In the genomic region with DNA sequence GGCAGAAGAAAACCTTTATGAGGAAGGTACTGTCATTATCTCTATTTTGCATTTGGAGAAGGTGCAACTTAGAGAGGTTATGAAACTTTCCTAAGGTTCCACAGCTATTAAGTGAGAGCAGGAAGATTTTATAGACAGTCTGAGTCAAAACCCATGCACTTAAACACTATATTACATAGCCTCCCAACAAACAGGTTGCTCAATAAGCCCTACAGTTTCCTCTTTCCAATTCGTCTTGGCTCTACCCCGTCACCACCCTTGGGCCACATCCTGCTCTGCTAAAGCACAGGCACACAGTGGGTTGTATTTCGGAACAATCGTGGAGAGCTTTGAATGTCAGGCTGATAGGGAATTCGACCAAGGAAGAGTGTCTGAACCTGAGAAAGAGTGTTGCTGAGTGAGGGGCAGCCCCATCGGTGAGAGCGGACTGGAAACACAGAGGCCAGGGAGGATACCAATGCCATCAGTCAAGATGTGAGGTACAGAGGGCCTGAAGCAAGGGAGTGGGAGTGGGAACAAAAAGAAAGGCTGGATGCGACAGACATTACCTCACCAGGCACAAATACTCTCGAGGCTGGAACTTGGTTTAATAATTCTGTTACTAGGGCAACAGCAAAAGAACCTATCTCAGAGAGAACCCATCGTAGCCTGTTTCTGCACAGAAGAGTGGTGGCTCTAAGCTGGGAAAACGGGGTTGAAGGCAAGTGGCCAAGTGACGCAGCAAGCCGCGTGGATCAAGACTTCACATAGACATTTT, we compare ENCODE assay signal across 15 cellular contexts.
"Had no signal": no experiment of that assay in that cellular context is flagged by ENCODE, and none has a peak within 500 bp of the region (broad histone marks: within the 10 kb centered on the region; RNA-seq: fewer than 3 reads in every experiment).

No MANE protein-coding gene starts in this region.

- H3K27ac ChIP-seq: brain microvascular endothelial cell, tibial nerve had no signal

- H3K36me3 Mint-ChIP-seq: activated naive CD4-positive, alpha-beta T cell treated with anti-CD3 and anti-CD28 coated beads, Interleukin-2, amount 50 U/mL, for 72 hours; immature natural killer cell; naive B cell had no signal

- ATAC-seq: activated CD4-positive, CD25-positive, alpha-beta regulatory T cell treated with anti-CD3 and anti-CD28 coated beads, Interleukin-2, amount 50 U/mL, for 24 hours; activated T-cell treated with anti-CD3 and anti-CD28 coated beads, Interleukin-2, amount 50 U/mL, for 4 hours had no signal

- H3K9me3 ChIP-seq: tibial nerve had no signal

- H3K4me3 ChIP-seq: lung, tibial nerve had no signal

- H3K9me3 Mint-ChIP-seq: activated naive CD4-positive, alpha-beta T cell treated with anti-CD3 and anti-CD28 coated beads, Interleukin-2, amount 50 U/mL, for 72 hours; activated T-cell treated with anti-CD3 and anti-CD28 coated beads, Interleukin-2, amount 50 U/mL, for 4 hours; immature natural killer cell had no signal

- H3K27ac Mint-ChIP-seq: activated naive CD4-positive, alpha-beta T cell treated with anti-CD3 and anti-CD28 coated beads, Interleukin-2, amount 50 U/mL, for 72 hours; immature natural killer cell; naive B cell had no signal

- H3K27me3 ChIP-seq: brain microvascular endothelial cell, tibial nerve had no signal

- H3K4me1 Mint-ChIP-seq: immature natural killer cell, naive B cell had no signal

- H3K4me3 Mint-ChIP-seq: activated T-cell treated with anti-CD3 and anti-CD28 coated beads, Interleukin-2, amount 50 U/mL, for 4 hours; immature natural killer cell; naive B cell had no signal

- DNase-seq: activated CD4-positive, alpha-beta T cell treated with anti-CD3 and anti-CD28 coated beads, Interleukin-2, amount 50 U/mL, for 48 hours; activated effector memory CD4-positive, alpha-beta T cell treated with anti-CD3 and anti-CD28 coated beads, Interleukin-2, amount 50 U/mL, for 16 hours; activated T-cell treated with anti-CD3 and anti-CD28 coated beads, Interleukin-2, amount 50 U/mL, for 4 hours; amniotic stem cell; brain microvascular endothelial cell; immature natural killer cell; midbrain; naive B cell; stimulated activated CD4-positive, alpha-beta T cell treated with anti-CD3 and anti-CD28 coated beads, Interleukin-15, amount 100 ng/mL, for 24 hours; stimulated activated CD4-positive, alpha-beta T cell treated with anti-CD3 and anti-CD28 coated beads, Interleukin-4, amount 100 ng/mL, for 4 hours; T-helper 2 cell had no signal

- H3K36me3 ChIP-seq: brain microvascular endothelial cell, tibial nerve had no signal
